Comparison of ENCODE assay signal across 8 cellular contexts in genomic region chr12:64759035-64759894, GRCh38. TPM values are rescaled to one million over a fixed set of nuclear protein-coding genes. Genes with fewer than 3 reads are reported as not detected.
DNase-seq lines count a peak whose midpoint lies in the region; ATAC-seq and TF ChIP-seq lines count a peak whose summit lies in the region.

GNS (minus strand) TSS chr12:64759406; CDS start chr12:64759276, 130 bp downstream.

- H3K4me1 Mint-ChIP-seq in activated CD4-positive, alpha-beta memory T cell treated with anti-CD3 and anti-CD28 coated beads, Interleukin-2, amount 10 ng/mL, durations not matched to agents 7 days and 5 days, result peaks cover 47% of the 10 kb centered on the region

- CTCF ChIA-PET in activated CD4-positive, alpha-beta memory T cell treated with anti-CD3 and anti-CD28 coated beads, Interleukin-2, amount 10 ng/mL, durations not matched to agents 7 days and 5 days (lab: Charles Lee), result interaction anchor here (0.8 to 1.8 kb wide), 2 partner anchors 43 to 61 kb away, joined by 3 to 4 read pairs; no protein-coding TSS in a partner anchor

- H3K27ac Mint-ChIP-seq in activated CD4-positive, alpha-beta memory T cell treated with anti-CD3 and anti-CD28 coated beads, Interleukin-2, amount 10 ng/mL, durations not matched to agents 7 days and 5 days, result peak within 1 kb of the TSS; percentile 73

- H3K27me3 ChIP-seq in duodenal mucosa (ENCODE audit: control insufficient read depth in 1 of 2, insufficient read depth in 2 of 2, low read length in 2 of 2), result no peaks in the 10 kb centered on the region

- no peaks in the 10 kb centered on the region for H3K9me3 ChIP-seq in duodenal mucosa (ENCODE audit: control insufficient read depth in 1 of 2, low read length in 2 of 2)

- DNase-seq in NCI-H82 treated with DMSO at 0.1 percent for 48 hours (lab: John Stamatoyannopoulos, UW; ENCODE audit: unreplicated experiment) (peak; percentile 80), lower leg skin (ENCODE audit: low spot score in 2 of 2) (peak; percentile 96 to 99)
- DNase-seq in activated CD4-positive, alpha-beta memory T cell treated with anti-CD3 and anti-CD28 coated beads, Interleukin-2, amount 10 ng/mL, durations not matched to agents 7 days and 5 days, result peak; percentile 95
- DNase-seq in stimulated activated CD4-positive, alpha-beta T cell treated with anti-CD3 and anti-CD28 coated beads, Interleukin-4, amount 100 ng/mL, for 48 hours (ENCODE audit: low read depth in 2 of 2), result peak; percentile 94 to 98

- no peak for TF ChIP-seq POLR2A in lower leg skin (IDR thresholded peaks at IDR 0.05)

- intact Hi-C loops in lower leg skin (cut with DNase I; ENCODE audit: low total_unique reads), result no loop called here

- H3K27ac ChIP-seq in C4-2B, result peak within 1 kb of the TSS; percentile 67
- peak within 1 kb of the TSS; percentile 71 for H3K27ac ChIP-seq in duodenal mucosa (ENCODE audit: low read depth, low read length)

- 0 to 1% methylated on average over 52 to 55 of the region's 67 CpGs for WGBS in lower leg skin, 2 donors

- H3K27me3 Mint-ChIP-seq in activated CD4-positive, alpha-beta memory T cell treated with anti-CD3 and anti-CD28 coated beads, Interleukin-2, amount 10 ng/mL, durations not matched to agents 7 days and 5 days, result peaks cover 1% of the 10 kb centered on the region

- no peaks in the 10 kb centered on the region for H3K36me3 ChIP-seq in duodenal mucosa (ENCODE audit: control insufficient read depth in 1 of 2, insufficient read depth in 2 of 2, low read length in 2 of 2)

- H3K9ac ChIP-seq in duodenal mucosa (ENCODE audit: low read depth in 1 of 2, low read length in 2 of 2), result peak within 1 kb of the TSS; percentile 76 to 90

- POLR2A ChIA-PET in activated CD4-positive, alpha-beta memory T cell treated with anti-CD3 and anti-CD28 coated beads, Interleukin-2, amount 10 ng/mL, durations not matched to agents 7 days and 5 days (lab: Charles Lee), result interaction anchor here (0.8 kb wide), 2 partner anchors 11 to 150 kb away, joined by 3 read pairs; no protein-coding TSS in a partner anchor

- peak; percentile 84 for ATAC-seq in GM19395 (IDR thresholded peaks at IDR 0.05; ENCODE audit: unreplicated experiment)
- ATAC-seq in HG03571 (IDR thresholded peaks at IDR 0.05; ENCODE audit: unreplicated experiment), result peak; percentile 83

- H3K9me3 Mint-ChIP-seq in activated CD4-positive, alpha-beta memory T cell treated with anti-CD3 and anti-CD28 coated beads, Interleukin-2, amount 10 ng/mL, durations not matched to agents 7 days and 5 days, result no peaks in the 10 kb centered on the region

- H3K4me3 Mint-ChIP-seq in activated CD4-positive, alpha-beta memory T cell treated with anti-CD3 and anti-CD28 coated beads, Interleukin-2, amount 10 ng/mL, durations not matched to agents 7 days and 5 days, result peak within 1 kb of the TSS; percentile 80

- peaks cover 10% of the 10 kb centered on the region for H3K36me3 Mint-ChIP-seq in activated CD4-positive, alpha-beta memory T cell treated with anti-CD3 and anti-CD28 coated beads, Interleukin-2, amount 10 ng/mL, durations not matched to agents 7 days and 5 days (ENCODE audit: low read depth)

- H3K4me3 ChIP-seq in duodenal mucosa (ENCODE audit: low read depth in 1 of 2, low read length in 2 of 2) (peak within 1 kb of the TSS; percentile 75 to 85), lower leg skin (ENCODE audit: low read depth, poor library complexity, severe bottlenecking) (peak within 1 kb of the TSS; percentile 92)

- TF ChIP-seq CTCF in C4-2B (conservative IDR thresholded peaks at IDR 0.05), result no peak
- TF ChIP-seq CTCF in lower leg skin (IDR thresholded peaks at IDR 0.05), result no peak

- peaks cover 25 to 28% of the 10 kb centered on the region in 2 donors for H3K4me1 ChIP-seq in duodenal mucosa (ENCODE audit: control insufficient read depth in 1 of 2, insufficient read depth in 2 of 2, low read length in 2 of 2)

RNA-seq across cellular contexts. Expression of gene GNS, which starts in this region (rescaled TPM):
- 10 to 100 TPM; 39.0 to 40.1 TPM for total RNA-seq in activated CD4-positive, alpha-beta memory T cell treated with anti-CD3 and anti-CD28 coated beads, Interleukin-2, amount 10 ng/mL, durations not matched to agents 7 days and 5 days
- 10 to 100 TPM; 42.6 to 64.1 (median 50.1) TPM for total RNA-seq in lower leg skin

Comparison
In these comparisons a context has a peak if more than half of its experiments do, and no peak if none do; other contexts are left out.
1. Peak in every context shown above with its lines: DNase-seq, ATAC-seq, H3K4me3 ChIP-seq and H3K27ac ChIP-seq.